In genomic region chr9:120774719-120775118, GRCh38 we compare ENCODE assay signal across 27 cellular contexts.
DNase-seq lines count a peak whose midpoint lies in the region; ATAC-seq, FAIRE-seq and TF ChIP-seq lines count a peak whose summit lies in the region.
"Had no signal": no experiment of that assay in that cellular context is flagged by ENCODE, and none has a peak within 500 bp of the region (broad histone marks: within the 10 kb centered on the region; RNA-seq: fewer than 3 reads in every experiment).

No MANE protein-coding gene starts in this region.

- H3K27ac Mint-ChIP-seq in stimulated activated naive CD8-positive, alpha-beta T cell treated with anti-CD3 and anti-CD28 coated beads, Interleukin-15, Interleukin-2, amounts not matched to agents 100 ng/mL and 50 ng/mL, for 24 hours = peak overlapping the region; percentile 23
- no peak overlapping the region for H3K27ac Mint-ChIP-seq in stimulated activated effector memory CD8-positive, alpha-beta T cell treated with anti-CD3 and anti-CD28 coated beads, Interleukin-12 subunit alpha, Interleukin-12 subunit beta, amount 100 ng/mL, for 72 hours
- H3K27ac Mint-ChIP-seq: activated naive CD8-positive, alpha-beta T cell treated with anti-CD3 and anti-CD28 coated beads, Interleukin-2, amount 50 U/mL, for 24 hours; CD8-positive, alpha-beta T cell; natural killer cell had no signal

- peaks cover 67% of the 10 kb centered on the region for H3K36me3 Mint-ChIP-seq in stimulated activated naive CD8-positive, alpha-beta T cell treated with anti-CD3 and anti-CD28 coated beads, Interleukin-15, Interleukin-2, amounts not matched to agents 100 ng/mL and 50 ng/mL, for 24 hours (ENCODE audit: low read depth)
- H3K36me3 Mint-ChIP-seq in stimulated activated effector memory CD8-positive, alpha-beta T cell treated with anti-CD3 and anti-CD28 coated beads, Interleukin-12 subunit alpha, Interleukin-12 subunit beta, amount 100 ng/mL, for 72 hours = peaks cover 100% of the 10 kb centered on the region

- H3K27me3 Mint-ChIP-seq in stimulated activated naive CD8-positive, alpha-beta T cell treated with anti-CD3 and anti-CD28 coated beads, Interleukin-15, Interleukin-2, amounts not matched to agents 100 ng/mL and 50 ng/mL, for 24 hours = no peaks in the 10 kb centered on the region
- H3K27me3 Mint-ChIP-seq: activated naive CD8-positive, alpha-beta T cell treated with anti-CD3 and anti-CD28 coated beads, Interleukin-2, amount 50 U/mL, for 24 hours had no signal

- no peak for DNase-seq in stimulated activated naive CD8-positive, alpha-beta T cell treated with anti-CD3 and anti-CD28 coated beads, Interleukin-15, Interleukin-2, amounts not matched to agents 100 U/mL and 50 U/mL, for 24 hours
- DNase-seq in HEK293T (ENCODE audit: extremely low spot score) (peak; percentile 19), choroid plexus epithelial cell (ENCODE audit: low read depth) (peak; percentile 15), urothelium cell line (ENCODE audit: low spot score) (peak; percentile 4), GM03348 (ENCODE audit: low spot score) (no peak)
- DNase-seq in stimulated activated effector memory CD8-positive, alpha-beta T cell treated with anti-CD3 and anti-CD28 coated beads, Interleukin-12 subunit alpha, Interleukin-12 subunit beta, amount 100 ng/mL, for 72 hours (ENCODE audit: low spot score in 2 of 2) = no peak
- DNase-seq: activated gamma-delta T cell; activated naive CD8-positive, alpha-beta T cell treated with anti-CD3 and anti-CD28 coated beads, Interleukin-2, amount 50 U/mL, for 24 hours; CD8-positive, alpha-beta T cell; cerebellar nuclear complex; DMS53; effector CD4-positive, alpha-beta T cell; GF-D8; immature natural killer cell; Kasumi-1; MV-4-11; natural killer cell; NCI-H524 treated with DMSO at 0.1 percent for 48 hours; stimulated activated CD4-positive, alpha-beta T cell treated with anti-CD3 and anti-CD28 coated beads, Interleukin-4, amount 100 ng/mL, for 24 hours; stimulated activated naive CD4-positive, alpha-beta T cell treated with Interleukin-2 at 50 U/mL for 16 hours had no signal

- TF ChIP-seq CTCF in choroid plexus epithelial cell (conservative IDR thresholded peaks at IDR 0.05; ENCODE audit: low read depth, low read length) = peak; percentile 11

- no peak for ATAC-seq in stimulated activated naive CD8-positive, alpha-beta T cell treated with anti-CD3 and anti-CD28 coated beads, Interleukin-15, Interleukin-2, amounts not matched to agents 100 U/mL and 50 U/mL, for 24 hours
- no peak for ATAC-seq in stimulated activated effector memory CD8-positive, alpha-beta T cell treated with anti-CD3 and anti-CD28 coated beads, Interleukin-12 subunit alpha, Interleukin-12 subunit beta, amount 100 ng/mL, for 72 hours
- no peak for ATAC-seq in HG03439 (IDR thresholded peaks at IDR 0.05; ENCODE audit: unreplicated experiment)
- ATAC-seq: activated naive CD8-positive, alpha-beta T cell treated with anti-CD3 and anti-CD28 coated beads, Interleukin-2, amount 50 U/mL, for 24 hours; CD8-positive, alpha-beta T cell; esophagus mucosa; natural killer cell had no signal

- CTCF ChIA-PET in HEK293T (lab: Yijun Ruan, JAX) = no interaction called here

- H3K9me3 Mint-ChIP-seq in stimulated activated naive CD8-positive, alpha-beta T cell treated with anti-CD3 and anti-CD28 coated beads, Interleukin-15, Interleukin-2, amounts not matched to agents 100 ng/mL and 50 ng/mL, for 24 hours = no peaks in the 10 kb centered on the region
- no peaks in the 10 kb centered on the region for H3K9me3 Mint-ChIP-seq in stimulated activated effector memory CD8-positive, alpha-beta T cell treated with anti-CD3 and anti-CD28 coated beads, Interleukin-12 subunit alpha, Interleukin-12 subunit beta, amount 100 ng/mL, for 72 hours
- H3K9me3 Mint-ChIP-seq: activated naive CD8-positive, alpha-beta T cell treated with anti-CD3 and anti-CD28 coated beads, Interleukin-2, amount 50 U/mL, for 24 hours; CD8-positive, alpha-beta T cell; immature natural killer cell; natural killer cell had no signal

- peaks cover 19% of the 10 kb centered on the region for H3K4me1 Mint-ChIP-seq in stimulated activated naive CD8-positive, alpha-beta T cell treated with anti-CD3 and anti-CD28 coated beads, Interleukin-15, Interleukin-2, amounts not matched to agents 100 ng/mL and 50 ng/mL, for 24 hours (ENCODE audit: low read depth)
- H3K4me1 Mint-ChIP-seq in stimulated activated effector memory CD8-positive, alpha-beta T cell treated with anti-CD3 and anti-CD28 coated beads, Interleukin-12 subunit alpha, Interleukin-12 subunit beta, amount 100 ng/mL, for 72 hours = peaks cover 4% of the 10 kb centered on the region

- no peak overlapping the region for H3K4me3 ChIP-seq in choroid plexus epithelial cell (ENCODE audit: low read depth, low read length)
- H3K4me3 ChIP-seq: hepatocyte, tibial nerve had no signal

- no peak for FAIRE-seq in urothelium cell line (lab: Jason Lieb, UNC)
- FAIRE-seq: frontal cortex, H1 had no signal

- POLR2A ChIA-PET in HEK293T (lab: Yijun Ruan, JAX) = interaction anchor here (1.2 kb wide), 1 partner anchor 18 kb away, joined by 5 read pairs; the partner anchor contains the start of gene FBXW2

- no peak overlapping the region for H3K4me3 Mint-ChIP-seq in stimulated activated naive CD8-positive, alpha-beta T cell treated with anti-CD3 and anti-CD28 coated beads, Interleukin-15, Interleukin-2, amounts not matched to agents 100 ng/mL and 50 ng/mL, for 24 hours
- H3K4me3 Mint-ChIP-seq in stimulated activated effector memory CD8-positive, alpha-beta T cell treated with anti-CD3 and anti-CD28 coated beads, Interleukin-12 subunit alpha, Interleukin-12 subunit beta, amount 100 ng/mL, for 72 hours = no peak overlapping the region
- H3K4me3 Mint-ChIP-seq: activated naive CD8-positive, alpha-beta T cell treated with anti-CD3 and anti-CD28 coated beads, Interleukin-2, amount 50 U/mL, for 24 hours; CD8-positive, alpha-beta T cell; immature natural killer cell; natural killer cell had no signal

TF ChIP-seq in HEK293T, 16 proteins besides CTCF, POLR2A, EP300 and RAD21:
- TF ChIP-seq L3MBTL2 (conservative IDR thresholded peaks at IDR 0.05) (no peak), HDGF (IDR thresholded peaks at IDR 0.05; ENCODE audit: borderline replicate concordance) (no peak), BHLHE40 (IDR thresholded peaks at IDR 0.05; ENCODE audit: borderline replicate concordance) (no peak), FOXA1 (IDR thresholded peaks at IDR 0.05) (no peak), ELF4 (IDR thresholded peaks at IDR 0.05) (no peak), ARNT (IDR thresholded peaks at IDR 0.05) (no peak), ZNF384 (IDR thresholded peaks at IDR 0.05) (no peak), TARDBP (IDR thresholded peaks at IDR 0.05) (no peak), SUZ12 (IDR thresholded peaks at IDR 0.05) (no peak), SP1 (IDR thresholded peaks at IDR 0.05) (no peak), FOXK2 (IDR thresholded peaks at IDR 0.05) (no peak), NFRKB (IDR thresholded peaks at IDR 0.05) (no peak), FOXM1 (IDR thresholded peaks at IDR 0.05; ENCODE audit: borderline replicate concordance) (no peak), CTBP1 (IDR thresholded peaks at IDR 0.05; ENCODE audit: borderline replicate concordance) (no peak), LEF1 (IDR thresholded peaks at IDR 0.05; ENCODE audit: borderline replicate concordance) (no peak)

Comparison
In these comparisons a context has a peak if more than half of its experiments do, and no peak if none do; other contexts are left out.
1. DNase-seq: peak in HEK293T (single experiment), choroid plexus epithelial cell (single experiment) and urothelium cell line (single experiment); none in stimulated activated naive CD8-positive, alpha-beta T cell treated with anti-CD3 and anti-CD28 coated beads, Interleukin-15, Interleukin-2, amounts not matched to agents 100 U/mL and 50 U/mL, for 24 hours (single experiment), stimulated activated effector memory CD8-positive, alpha-beta T cell treated with anti-CD3 and anti-CD28 coated beads, Interleukin-12 subunit alpha, Interleukin-12 subunit beta, amount 100 ng/mL, for 72 hours (0 of 2) and GM03348 (single experiment).